ENCODE assay signal across 16 cellular contexts in the genomic region with DNA sequence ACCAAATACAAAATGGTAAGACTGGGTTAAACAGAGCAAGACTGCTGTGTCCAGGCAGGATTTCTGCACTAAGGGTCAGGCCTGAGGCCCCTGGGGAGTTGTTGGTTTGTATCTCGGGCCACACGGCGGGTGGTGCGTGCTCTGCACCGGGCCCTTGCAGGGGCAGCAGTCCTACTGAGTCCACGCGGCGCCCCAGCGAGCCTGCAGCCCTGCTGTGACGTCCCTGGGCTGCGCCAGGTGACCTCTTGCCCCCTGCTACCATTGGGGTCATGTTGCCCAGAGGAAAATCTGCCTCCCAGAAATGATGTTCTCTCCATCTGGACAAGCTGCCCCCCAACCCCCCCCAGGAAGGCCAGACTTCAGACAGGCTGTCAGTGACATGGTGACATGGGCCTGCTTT.
DNase-seq lines count a peak whose midpoint lies in the region; ATAC-seq and TF ChIP-seq lines count a peak whose summit lies in the region.
"Had no signal": no experiment of that assay in that cellular context is flagged by ENCODE, and none has a peak within 500 bp of the region (broad histone marks: within the 10 kb centered on the region; RNA-seq: fewer than 3 reads in every experiment).

No MANE protein-coding gene starts in this region.

- H3K9me3 ChIP-seq in vagina (no peaks in the 10 kb centered on the region), MG63 (no peaks in the 10 kb centered on the region)
- H3K9me3 ChIP-seq: HAP-1 had no signal

- no peaks in the 10 kb centered on the region for H3K4me1 ChIP-seq in vagina
- H3K4me1 ChIP-seq: BLaER1, HAP-1 had no signal

- H3K27ac Mint-ChIP-seq in stimulated activated naive CD8-positive, alpha-beta T cell treated with anti-CD3 and anti-CD28 coated beads, Interleukin-15, amount 100 ng/mL, for 72 hours, result no peak overlapping the region
- peak overlapping the region; percentile 38 for H3K27ac Mint-ChIP-seq in neural crest cell (ENCODE audit: unreplicated experiment)

- H3K4me1 Mint-ChIP-seq in stimulated activated naive CD8-positive, alpha-beta T cell treated with anti-CD3 and anti-CD28 coated beads, Interleukin-15, amount 100 ng/mL, for 72 hours, result peaks cover 44% of the 10 kb centered on the region
- peaks cover 70% of the 10 kb centered on the region for H3K4me1 Mint-ChIP-seq in neural crest cell

- H3K27me3 ChIP-seq in vagina (no peaks in the 10 kb centered on the region), MG63 (no peaks in the 10 kb centered on the region)
- H3K27me3 ChIP-seq: BLaER1 had no signal

- peak; percentile 19 for ATAC-seq in stimulated activated naive CD8-positive, alpha-beta T cell treated with anti-CD3 and anti-CD28 coated beads, Interleukin-15, amount 100 ng/mL, for 72 hours
- ATAC-seq in stimulated activated naive CD8-positive, alpha-beta T cell treated with anti-CD3 and anti-CD28 coated beads, Interleukin-15, Interleukin-2, amounts not matched to agents 100 U/mL and 50 U/mL, for 24 hours, result no peak
- no peak for ATAC-seq in GM21576 (IDR thresholded peaks at IDR 0.05; ENCODE audit: unreplicated experiment)

- H3K4me3 Mint-ChIP-seq in stimulated activated naive CD8-positive, alpha-beta T cell treated with anti-CD3 and anti-CD28 coated beads, Interleukin-15, amount 100 ng/mL, for 72 hours, result no peak overlapping the region
- H3K4me3 Mint-ChIP-seq in neural crest cell, result peak overlapping the region; percentile 35

- TF ChIP-seq CTCF in coronary artery (IDR thresholded peaks at IDR 0.05) (no peak), neural crest cell (conservative IDR thresholded peaks at IDR 0.05) (no peak), vagina (IDR thresholded peaks at IDR 0.05) (no peak)

- no peak for DNase-seq in stimulated activated naive CD8-positive, alpha-beta T cell treated with anti-CD3 and anti-CD28 coated beads, Interleukin-15, amount 100 ng/mL, for 72 hours
- no peak for DNase-seq in stimulated activated naive CD8-positive, alpha-beta T cell treated with anti-CD3 and anti-CD28 coated beads, Interleukin-15, Interleukin-2, amounts not matched to agents 100 U/mL and 50 U/mL, for 24 hours
- DNase-seq in coronary artery (ENCODE audit: low spot score) (peak; percentile 61), neural crest cell (ENCODE audit: low read depth, low spot score) (peak; percentile 33), vagina (ENCODE audit: extremely low spot score in 2 of 2) (peak; percentile 67 to 74), occipital lobe (lab: John Stamatoyannopoulos, UW) (no peak), MG63 (no peak)
- DNase-seq: IMR-90, NCI-H1417, NCI-H1930, NCI-H2171 treated with DMSO at 0.1 percent for 48 hours, NCI-H774, PC-9 had no signal

- peaks cover 0 to 25% of the 10 kb centered on the region in 2 donors for H3K9me3 Mint-ChIP-seq in stimulated activated naive CD8-positive, alpha-beta T cell treated with anti-CD3 and anti-CD28 coated beads, Interleukin-15, amount 100 ng/mL, for 72 hours
- H3K9me3 Mint-ChIP-seq in neural crest cell, result no peaks in the 10 kb centered on the region

- H3K27ac ChIP-seq in coronary artery (no peak overlapping the region), vagina (no peak overlapping the region)
- H3K27ac ChIP-seq: BLaER1, PC-9 had no signal

- H3K27me3 Mint-ChIP-seq in stimulated activated naive CD8-positive, alpha-beta T cell treated with anti-CD3 and anti-CD28 coated beads, Interleukin-15, amount 100 ng/mL, for 72 hours, result no peaks in the 10 kb centered on the region
- H3K27me3 Mint-ChIP-seq in neural crest cell (ENCODE audit: low read depth), result no peaks in the 10 kb centered on the region

- H3K36me3 Mint-ChIP-seq in neural crest cell (ENCODE audit: low read depth), result peaks cover 48% of the 10 kb centered on the region

- H3K36me3 ChIP-seq in vagina (peaks cover 0 to 3% of the 10 kb centered on the region in 2 donors), MG63 (no peaks in the 10 kb centered on the region)
- H3K36me3 ChIP-seq: HAP-1 had no signal

- H3K4me3 ChIP-seq in coronary artery (no peak overlapping the region), vagina (no peak overlapping the region), MG63 (no peak overlapping the region)
- H3K4me3 ChIP-seq: BLaER1, HAP-1, PC-9 had no signal

- intact Hi-C loops in vagina (cut with DNase I), result no loop called here

- no peak for TF ChIP-seq POLR2A in vagina (IDR thresholded peaks at IDR 0.05)

Comparison
In these comparisons a context has a peak if more than half of its experiments do, and no peak if none do; other contexts are left out.
1. DNase-seq: peak in coronary artery (single experiment), neural crest cell (single experiment) and vagina (2 of 2); none in stimulated activated naive CD8-positive, alpha-beta T cell treated with anti-CD3 and anti-CD28 coated beads, Interleukin-15, amount 100 ng/mL, for 72 hours (0 of 2), stimulated activated naive CD8-positive, alpha-beta T cell treated with anti-CD3 and anti-CD28 coated beads, Interleukin-15, Interleukin-2, amounts not matched to agents 100 U/mL and 50 U/mL, for 24 hours (single experiment), occipital lobe (single experiment) and MG63 (single experiment).